18 cellular contexts compared by ENCODE assay signal in the genomic region with DNA sequence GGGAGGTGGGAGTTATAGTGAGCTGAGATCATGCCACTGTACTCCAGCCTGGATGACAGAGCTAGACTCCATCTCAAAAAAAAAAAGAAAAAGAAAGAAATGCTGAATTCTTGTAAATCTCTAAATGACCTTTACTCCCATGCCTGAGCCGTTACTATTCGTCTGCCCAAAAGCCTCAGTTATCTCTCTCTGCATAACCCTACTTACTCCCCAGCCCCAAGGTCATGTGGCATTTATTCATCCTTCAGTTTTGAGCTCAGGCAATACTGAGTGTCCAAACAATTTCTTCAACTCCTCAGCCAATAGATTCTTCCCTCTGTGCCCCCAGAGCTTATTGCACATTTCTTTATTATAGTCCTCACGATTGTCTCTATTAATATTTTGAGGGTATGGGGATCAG.
"Had no signal": no experiment of that assay in that cellular context is flagged by ENCODE, and none has a peak within 500 bp of the region (broad histone marks: within the 10 kb centered on the region; RNA-seq: fewer than 3 reads in every experiment).

No MANE protein-coding gene starts in this region.

- H3K9me3 Mint-ChIP-seq: activated CD4-positive, alpha-beta memory T cell treated with anti-CD3 and anti-CD28 coated beads, Interleukin-2, amount 10 ng/mL, durations not matched to agents 7 days and 5 days; activated CD4-positive, alpha-beta T cell treated with anti-CD3 and anti-CD28 coated beads, Interleukin-2, amount 10 ng/mL, durations not matched to agents 24 days and 14 days; activated naive CD4-positive, alpha-beta T cell treated with anti-CD3 and anti-CD28 coated beads for 36 hours; activated T-cell treated with anti-CD3 and anti-CD28 coated beads, Interleukin-2, amount 50 U/mL, for 72 hours; natural killer cell treated with Interleukin-12 subunit alpha and Interleukin-12 subunit beta and Interleukin-15 and Interleukin-18, amount 100 ng/mL, for 72 hours; stimulated activated effector memory CD8-positive, alpha-beta T cell treated with anti-CD3 and anti-CD28 coated beads, Interleukin-12 subunit alpha, Interleukin-12 subunit beta, amount 100 ng/mL, for 72 hours; T-helper 1 cell treated with Interleukin-12 subunit alpha and Interleukin-12 subunit beta and Interleukin-4 antibody, amounts not matched to agents 30 μg/mL and 1 μg/mL, for 36 hours; type B pancreatic cell had no signal

- H3K4me3 ChIP-seq: SJSA1, stomach had no signal

- FAIRE-seq: bronchial epithelial cell, endometrium, keratinocyte had no signal

- ATAC-seq: activated T-cell treated with anti-CD3 and anti-CD28 coated beads, Interleukin-2, amount 50 U/mL, for 72 hours; natural killer cell treated with Interleukin-12 subunit alpha and Interleukin-12 subunit beta and Interleukin-15 and Interleukin-18, amount 100 ng/mL, for 72 hours; stimulated activated effector memory CD8-positive, alpha-beta T cell treated with anti-CD3 and anti-CD28 coated beads, Interleukin-12 subunit alpha, Interleukin-12 subunit beta, amount 100 ng/mL, for 72 hours had no signal

- H3K27me3 Mint-ChIP-seq: activated CD4-positive, alpha-beta memory T cell treated with anti-CD3 and anti-CD28 coated beads, Interleukin-2, amount 10 ng/mL, durations not matched to agents 7 days and 5 days; activated CD4-positive, alpha-beta T cell treated with anti-CD3 and anti-CD28 coated beads, Interleukin-2, amount 10 ng/mL, durations not matched to agents 24 days and 14 days; natural killer cell treated with Interleukin-12 subunit alpha and Interleukin-12 subunit beta and Interleukin-15 and Interleukin-18, amount 100 ng/mL, for 72 hours; type B pancreatic cell had no signal

- H3K9me3 ChIP-seq: SJSA1, stomach had no signal

- H3K27ac Mint-ChIP-seq: activated CD4-positive, alpha-beta memory T cell treated with anti-CD3 and anti-CD28 coated beads, Interleukin-2, amount 10 ng/mL, durations not matched to agents 7 days and 5 days; activated CD4-positive, alpha-beta T cell treated with anti-CD3 and anti-CD28 coated beads, Interleukin-2, amount 10 ng/mL, durations not matched to agents 24 days and 14 days; activated naive CD4-positive, alpha-beta T cell treated with anti-CD3 and anti-CD28 coated beads for 36 hours; activated T-cell treated with anti-CD3 and anti-CD28 coated beads, Interleukin-2, amount 50 U/mL, for 72 hours; natural killer cell treated with Interleukin-12 subunit alpha and Interleukin-12 subunit beta and Interleukin-15 and Interleukin-18, amount 100 ng/mL, for 72 hours; stimulated activated effector memory CD8-positive, alpha-beta T cell treated with anti-CD3 and anti-CD28 coated beads, Interleukin-12 subunit alpha, Interleukin-12 subunit beta, amount 100 ng/mL, for 72 hours; T-helper 1 cell treated with Interleukin-12 subunit alpha and Interleukin-12 subunit beta and Interleukin-4 antibody, amounts not matched to agents 30 μg/mL and 1 μg/mL, for 36 hours; type B pancreatic cell had no signal

- DNase-seq: activated CD4-positive, alpha-beta memory T cell treated with anti-CD3 and anti-CD28 coated beads, Interleukin-2, amount 10 ng/mL, durations not matched to agents 7 days and 5 days; activated CD4-positive, alpha-beta T cell treated with anti-CD3 and anti-CD28 coated beads, Interleukin-2, amount 10 ng/mL, durations not matched to agents 24 days and 14 days; activated effector memory CD4-positive, alpha-beta T cell treated with Interleukin-2 at 50 U/mL for 16 hours; activated naive CD4-positive, alpha-beta T cell treated with anti-CD3 and anti-CD28 coated beads for 36 hours; activated T-cell treated with anti-CD3 and anti-CD28 coated beads, Interleukin-2, amount 50 U/mL, for 72 hours; midbrain; nucleus accumbens; retina; stimulated activated CD4-positive, alpha-beta T cell treated with anti-CD3 and anti-CD28 coated beads, Interleukin-2, amount 100 ng/mL, for 24 hours; stomach had no signal

- H3K27ac ChIP-seq: SJSA1, stomach had no signal

- H3K4me3 Mint-ChIP-seq: activated CD4-positive, alpha-beta memory T cell treated with anti-CD3 and anti-CD28 coated beads, Interleukin-2, amount 10 ng/mL, durations not matched to agents 7 days and 5 days; activated CD4-positive, alpha-beta T cell treated with anti-CD3 and anti-CD28 coated beads, Interleukin-2, amount 10 ng/mL, durations not matched to agents 24 days and 14 days; activated naive CD4-positive, alpha-beta T cell treated with anti-CD3 and anti-CD28 coated beads for 36 hours; activated T-cell treated with anti-CD3 and anti-CD28 coated beads, Interleukin-2, amount 50 U/mL, for 72 hours; natural killer cell treated with Interleukin-12 subunit alpha and Interleukin-12 subunit beta and Interleukin-15 and Interleukin-18, amount 100 ng/mL, for 72 hours; stimulated activated effector memory CD8-positive, alpha-beta T cell treated with anti-CD3 and anti-CD28 coated beads, Interleukin-12 subunit alpha, Interleukin-12 subunit beta, amount 100 ng/mL, for 72 hours; T-helper 1 cell treated with Interleukin-12 subunit alpha and Interleukin-12 subunit beta and Interleukin-4 antibody, amounts not matched to agents 30 μg/mL and 1 μg/mL, for 36 hours; type B pancreatic cell had no signal

- H3K27me3 ChIP-seq: SJSA1, stomach had no signal
